1 cellular context compared by ENCODE assay signal in the genomic region with DNA sequence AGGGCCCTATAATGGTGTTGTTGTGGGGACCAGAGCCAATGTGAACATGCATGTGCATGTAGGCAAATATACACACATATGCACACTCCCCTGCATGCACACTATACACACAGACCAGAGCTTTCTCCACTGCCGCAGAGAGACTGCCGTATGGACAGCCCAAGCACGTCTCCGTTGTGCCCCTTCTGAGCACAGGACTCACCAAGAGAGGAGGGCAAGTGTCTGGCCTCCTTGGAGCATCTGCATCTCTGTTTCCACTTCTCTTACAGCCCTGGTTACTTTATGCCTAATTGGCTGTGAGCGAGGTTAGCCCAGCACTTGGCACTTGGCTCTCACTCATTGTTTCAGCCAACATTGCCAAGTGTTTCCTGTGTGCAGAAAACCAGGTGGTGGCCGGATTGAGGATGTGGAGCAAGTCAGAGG.
TF ChIP-seq lines count a peak whose summit lies in the region.

No MANE protein-coding gene starts in this region.

TF ChIP-seq in GM23338, 12 proteins besides CTCF, POLR2A, EP300 and RAD21 (continued from another document):
- no peak for TF ChIP-seq ZNF462 (CRISPR knock-in tag; IDR thresholded peaks at IDR 0.05)
TF ChIP-seq in GM23338: peak in this region for 0.
